18 cellular contexts compared by ENCODE assay signal in genomic region chr4:107265859-107266258, GRCh38.
"Had no signal": no experiment of that assay in that cellular context is flagged by ENCODE, and none has a peak within 500 bp of the region (broad histone marks: within the 10 kb centered on the region; RNA-seq: fewer than 3 reads in every experiment).

No MANE protein-coding gene starts in this region.

- H3K27ac ChIP-seq: neutrophil, transverse colon, vagina had no signal

- H3K27me3 ChIP-seq: neutrophil, transverse colon, vagina had no signal

- ATAC-seq: effector memory CD8-positive, alpha-beta T cell; natural killer cell; right cardiac atrium; stimulated activated naive CD8-positive, alpha-beta T cell treated with anti-CD3 and anti-CD28 coated beads, Interleukin-15, Interleukin-2, amounts not matched to agents 100 U/mL and 50 U/mL, for 24 hours had no signal

- DNase-seq: activated CD4-positive, alpha-beta memory T cell treated with anti-CD3 and anti-CD28 coated beads, Interleukin-2, amount 10 ng/mL, durations not matched to agents 7 days and 5 days; activated CD4-positive, alpha-beta T cell treated with anti-CD3 and anti-CD28 coated beads for 4 hours; activated effector memory CD4-positive, alpha-beta T cell treated with Interleukin-2 at 50 U/mL for 16 hours; activated naive CD4-positive, alpha-beta T cell treated with anti-CD3 and anti-CD28 coated beads, Interleukin-2, amount 50 U/mL, for 16 hours; activated T-cell treated with anti-CD3 and anti-CD28 coated beads, Interleukin-2, amount 50 U/mL, for 24 hours; dermis blood vessel endothelial cell; effector memory CD8-positive, alpha-beta T cell; head of caudate nucleus; mesenchymal stem cell; natural killer cell; right cardiac atrium; small intestine; stimulated activated CD4-positive, alpha-beta T cell treated with anti-CD3 and anti-CD28 coated beads, Interleukin-4, amount 100 ng/mL, for 4 hours; stimulated activated CD8-positive, alpha-beta memory T cell treated with anti-CD3 and anti-CD28 coated beads, Interleukin-4, amount 100 ng/mL, for 48 hours; stimulated activated naive CD8-positive, alpha-beta T cell treated with anti-CD3 and anti-CD28 coated beads, Interleukin-15, Interleukin-2, amounts not matched to agents 100 U/mL and 50 U/mL, for 24 hours; transverse colon had no signal

- H3K4me3 ChIP-seq: transverse colon, vagina had no signal

- H3K9me3 ChIP-seq: neutrophil, transverse colon, vagina had no signal

- H3K4me1 ChIP-seq: transverse colon, vagina had no signal

- H3K36me3 ChIP-seq: neutrophil, transverse colon, vagina had no signal
